In the genomic region with DNA sequence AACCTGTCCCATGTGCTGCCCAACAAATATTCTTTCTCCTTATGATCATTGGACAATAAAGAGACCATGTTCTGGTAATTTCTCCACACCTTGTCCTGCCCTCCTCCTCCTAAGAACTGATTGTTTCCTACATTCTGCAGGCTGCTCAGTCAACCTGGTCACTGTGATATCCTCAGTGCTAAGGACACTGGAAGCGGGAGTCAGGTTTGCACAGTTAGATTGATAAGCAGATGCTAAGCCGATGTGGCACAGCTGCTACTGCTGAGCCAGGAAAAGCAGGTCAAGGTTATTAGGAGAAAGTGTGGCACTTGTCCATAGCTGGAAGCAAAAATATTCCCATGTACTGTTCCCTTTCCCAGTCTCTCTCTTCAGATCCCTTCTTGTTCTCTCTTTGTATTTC, we compare ENCODE assay signal across 26 cellular contexts.
"Had no signal": no experiment of that assay in that cellular context is flagged by ENCODE, and none has a peak within 500 bp of the region (broad histone marks: within the 10 kb centered on the region; RNA-seq: fewer than 3 reads in every experiment).

No MANE protein-coding gene starts in this region.

- ATAC-seq: effector memory CD8-positive, alpha-beta T cell; esophagus mucosa; gastrocnemius medialis; heart right ventricle; left cardiac atrium; left lung; left ventricle myocardium superior; lower lobe of right lung; mucosa of descending colon; naive thymus-derived CD8-positive, alpha-beta T cell had no signal

- DNase-seq: cortex of kidney; effector CD8-positive, alpha-beta T cell; effector memory CD8-positive, alpha-beta T cell; endodermal cell; erythroblast; esophagus squamous epithelium; foreskin fibroblast; foreskin melanocyte; gastrocnemius medialis; glutamatergic neuron; head of caudate nucleus; heart right ventricle; hippocampal formation; left cardiac atrium; left lung; left ventricle myocardium superior; lower lobe of right lung; mesenchymal stem cell; mucosa of descending colon; naive B cell; naive thymus-derived CD8-positive, alpha-beta T cell had no signal

- H3K4me1 ChIP-seq: gastrocnemius medialis, heart right ventricle, left lung, lower lobe of right lung had no signal

- H3K27me3 ChIP-seq: esophagus squamous epithelium, gastrocnemius medialis, heart right ventricle, left lung had no signal

- H3K36me3 ChIP-seq: esophagus squamous epithelium, gastrocnemius medialis, heart right ventricle, left lung, lower lobe of right lung had no signal

- H3K27ac ChIP-seq: epithelial cell of prostate, esophagus squamous epithelium, gastrocnemius medialis, heart right ventricle, left lung, lower lobe of right lung had no signal

- H3K4me3 ChIP-seq: esophagus squamous epithelium, gastrocnemius medialis, heart right ventricle, left lung, lower lobe of right lung, mucosa of descending colon had no signal

- H3K9me3 ChIP-seq: esophagus squamous epithelium, gastrocnemius medialis, heart right ventricle, left lung, lower lobe of right lung, mucosa of descending colon had no signal

- FAIRE-seq: endometrium, islet of Langerhans, keratinocyte had no signal
